ENCODE assay signal across 10 cellular contexts in genomic region chr1:89126602-89127001, GRCh38. TPM values are rescaled to one million over a fixed set of nuclear protein-coding genes. Genes with fewer than 3 reads are reported as not detected.
DNase-seq lines count a peak whose midpoint lies in the region; ATAC-seq and TF ChIP-seq lines count a peak whose summit lies in the region.
"Had no signal": no experiment of that assay in that cellular context is flagged by ENCODE, and none has a peak within 500 bp of the region (broad histone marks: within the 10 kb centered on the region; RNA-seq: fewer than 3 reads in every experiment).

No MANE protein-coding gene starts in this region.

- H3K4me2 ChIP-seq in osteoblast (ENCODE audit: insufficient read depth, low read length) = peak overlapping the region; percentile 97

- H3K4me1 Mint-ChIP-seq in central memory CD8-positive, alpha-beta T cell = peaks cover 62% of the 10 kb centered on the region
- H3K4me1 Mint-ChIP-seq in chondrocyte (ENCODE audit: low read depth) = peaks cover 7% of the 10 kb centered on the region

- no peaks in the 10 kb centered on the region for H3K79me2 ChIP-seq in ACC112 (ENCODE audit: control insufficient read depth, insufficient read depth, low read length, unreplicated experiment)
- no peaks in the 10 kb centered on the region for H3K79me2 ChIP-seq in osteoblast (ENCODE audit: insufficient read depth, low read length)

- peak; percentile 36 for DNase-seq in M059J (ENCODE audit: low read depth)
- DNase-seq in central memory CD8-positive, alpha-beta T cell (ENCODE audit: low spot score in 2 of 2) = no peak
- no peak for DNase-seq in osteoblast (ENCODE audit: insufficient read length, low spot score, missing footprints)
- no peak for DNase-seq in chondrocyte (ENCODE audit: low spot score)
- DNase-seq: NCI-H1694 had no signal

- H2AFZ ChIP-seq in ACC112 (ENCODE audit: low read length, unreplicated experiment) (no peak overlapping the region), osteoblast (ENCODE audit: low read length) (peak overlapping the region; percentile 17)

- peaks cover 29% of the 10 kb centered on the region for H3K36me3 Mint-ChIP-seq in central memory CD8-positive, alpha-beta T cell (ENCODE audit: insufficient read depth)
- no peaks in the 10 kb centered on the region for H3K36me3 Mint-ChIP-seq in chondrocyte (ENCODE audit: low read depth)

- no peaks in the 10 kb centered on the region for H4K20me1 ChIP-seq in osteoblast (ENCODE audit: insufficient read depth, low read length)

- ATAC-seq in central memory CD8-positive, alpha-beta T cell (replicated peaks; ENCODE audit: extremely low read depth, poor library complexity, severe bottlenecking) = peak; percentile 35
- ATAC-seq in HG03442 (IDR thresholded peaks at IDR 0.05; ENCODE audit: unreplicated experiment) = no peak
- no peak for ATAC-seq in HG03095 (IDR thresholded peaks at IDR 0.05; ENCODE audit: unreplicated experiment)
- ATAC-seq in HG03108 (IDR thresholded peaks at IDR 0.05; ENCODE audit: unreplicated experiment) = no peak

- H3K9me3 Mint-ChIP-seq in central memory CD8-positive, alpha-beta T cell = no peaks in the 10 kb centered on the region
- peaks cover 2% of the 10 kb centered on the region for H3K9me3 Mint-ChIP-seq in chondrocyte (ENCODE audit: low read depth)

- peaks cover 30% of the 10 kb centered on the region for H3K4me1 ChIP-seq in ACC112 (ENCODE audit: control insufficient read depth, insufficient read depth, low read length, unreplicated experiment)
- peaks cover 15% of the 10 kb centered on the region for H3K4me1 ChIP-seq in osteoblast (ENCODE audit: insufficient read depth, low read length)

- TF ChIP-seq CTCF in osteoblast (IDR thresholded peaks at IDR 0.05; ENCODE audit: extremely low read depth, low read depth, low read length) (no peak), chondrocyte (IDR thresholded peaks at IDR 0.05) (no peak)

- peak overlapping the region; percentile 94 for H3K4me3 Mint-ChIP-seq in central memory CD8-positive, alpha-beta T cell
- no peak overlapping the region for H3K4me3 Mint-ChIP-seq in chondrocyte (ENCODE audit: unreplicated experiment)

- H3K4me3 ChIP-seq in ACC112 (ENCODE audit: low read depth, low read length) (no peak overlapping the region), osteoblast (ENCODE audit: insufficient read depth, low read length) (no peak overlapping the region)

- no peaks in the 10 kb centered on the region for H3K9me3 ChIP-seq in osteoblast (ENCODE audit: low read depth, low read length)

- H3K27ac ChIP-seq in ACC112 (ENCODE audit: low read depth, low read length) (peak overlapping the region; percentile 50), osteoblast (ENCODE audit: low read depth, low read length) (peak overlapping the region; percentile 57)

- H3K27ac Mint-ChIP-seq in central memory CD8-positive, alpha-beta T cell (ENCODE audit: low read depth) = peak overlapping the region; percentile 91
- H3K27ac Mint-ChIP-seq in chondrocyte (ENCODE audit: unreplicated experiment) = no peak overlapping the region

- H3K27me3 ChIP-seq in ACC112 (ENCODE audit: insufficient read depth, low read length) = no peaks in the 10 kb centered on the region
- H3K27me3 ChIP-seq in osteoblast (ENCODE audit: insufficient read depth, low read length) = no peaks in the 10 kb centered on the region

- H3K36me3 ChIP-seq in ACC112 (ENCODE audit: insufficient read depth, low read length) = no peaks in the 10 kb centered on the region
- no peaks in the 10 kb centered on the region for H3K36me3 ChIP-seq in osteoblast (ENCODE audit: insufficient read depth, low read length)

- H3K27me3 Mint-ChIP-seq in central memory CD8-positive, alpha-beta T cell = no peaks in the 10 kb centered on the region
- peaks cover 8% of the 10 kb centered on the region for H3K27me3 Mint-ChIP-seq in chondrocyte (ENCODE audit: low read depth)

RNA-seq across cellular contexts. Expression of gene GBP2, which starts 0.7 kb away (rescaled TPM):
- 71.9 and 94.3 TPM in 2 replicates for total RNA-seq in M059J (2014; rRNA removed; shearing (Covaris generic))
- 43.3 and 55.0 TPM in 2 replicates for total RNA-seq in osteoblast
- total RNA-seq in chondrocyte = 0.42 to 0.56 TPM in 2 of 3 replicates, not detected in the other

RNA-seq across cellular contexts. Expression of gene GBP7, which starts 49.2 kb away (rescaled TPM):
- total RNA-seq in M059J (2014; rRNA removed; shearing (Covaris generic)) = not detected in 2 replicates
- total RNA-seq in osteoblast (not detected in 2 replicates), chondrocyte (not detected in 3 replicates)
- total RNA-seq: kidney epithelial cell had no signal

Comparison
In these comparisons a context has a peak if more than half of its experiments do, and no peak if none do; other contexts are left out.
1. RNA of gene GBP2, which starts 0.7 kb away (total RNA-seq): 71.9 to 94.3 TPM in M059J and 43.3 to 55.0 TPM in osteoblast; 0.42 to 0.56 TPM in chondrocyte; every median in the first group is over 10 times any median in the second.